In the genomic region with DNA sequence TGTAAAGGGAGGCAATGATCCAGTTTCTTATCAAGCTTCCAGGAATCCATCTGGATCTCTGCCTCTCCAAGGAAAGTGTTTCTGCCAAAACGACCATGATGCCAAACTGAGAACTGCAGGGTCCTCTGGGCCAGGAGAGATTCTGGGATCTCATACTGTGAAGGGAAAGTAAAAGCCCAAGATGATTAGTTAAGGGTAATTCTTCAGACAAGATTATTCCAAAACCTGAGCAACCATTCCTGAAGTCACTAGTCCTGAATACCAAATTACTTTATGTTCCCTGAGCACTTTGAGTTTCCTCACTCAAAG, we compare ENCODE assay signal across 4 cellular contexts. TPM values are rescaled to one million over a fixed set of nuclear protein-coding genes. Genes with fewer than 3 reads are reported as not detected.
"Had no signal": no experiment of that assay in that cellular context is flagged by ENCODE, and none has a peak within 500 bp of the region (broad histone marks: within the 10 kb centered on the region; RNA-seq: fewer than 3 reads in every experiment).

No MANE protein-coding gene starts in this region.

- H3K27ac Mint-ChIP-seq: activated naive CD4-positive, alpha-beta T cell treated with anti-CD3 and anti-CD28 coated beads, Interleukin-2, amount 50 U/mL, for 24 hours; activated T-cell treated with anti-CD3 and anti-CD28 coated beads, Interleukin-2, amount 50 U/mL, for 24 hours; naive thymus-derived CD4-positive, alpha-beta T cell had no signal

- H3K36me3 Mint-ChIP-seq: activated naive CD4-positive, alpha-beta T cell treated with anti-CD3 and anti-CD28 coated beads, Interleukin-2, amount 50 U/mL, for 24 hours; naive thymus-derived CD4-positive, alpha-beta T cell; stimulated activated memory B cell treated with anti-CD40 and anti-IgM and Interleukin-4, amounts not matched to agents 10 μg/mL and 1 μg/mL and 100 μg/mL, for 72 hours had no signal

- H3K4me3 Mint-ChIP-seq: activated naive CD4-positive, alpha-beta T cell treated with anti-CD3 and anti-CD28 coated beads, Interleukin-2, amount 50 U/mL, for 24 hours; activated T-cell treated with anti-CD3 and anti-CD28 coated beads, Interleukin-2, amount 50 U/mL, for 24 hours; naive thymus-derived CD4-positive, alpha-beta T cell; stimulated activated memory B cell treated with anti-CD40 and anti-IgM and Interleukin-4, amounts not matched to agents 10 μg/mL and 1 μg/mL and 100 μg/mL, for 72 hours had no signal

- H3K27me3 Mint-ChIP-seq: activated naive CD4-positive, alpha-beta T cell treated with anti-CD3 and anti-CD28 coated beads, Interleukin-2, amount 50 U/mL, for 24 hours; naive thymus-derived CD4-positive, alpha-beta T cell; stimulated activated memory B cell treated with anti-CD40 and anti-IgM and Interleukin-4, amounts not matched to agents 10 μg/mL and 1 μg/mL and 100 μg/mL, for 72 hours had no signal

- ATAC-seq: stimulated activated memory B cell treated with anti-CD40 and anti-IgM and Interleukin-4, amounts not matched to agents 10 μg/mL and 1 μg/mL and 100 μg/mL, for 72 hours had no signal

- H3K9me3 Mint-ChIP-seq: activated naive CD4-positive, alpha-beta T cell treated with anti-CD3 and anti-CD28 coated beads, Interleukin-2, amount 50 U/mL, for 24 hours; activated T-cell treated with anti-CD3 and anti-CD28 coated beads, Interleukin-2, amount 50 U/mL, for 24 hours; stimulated activated memory B cell treated with anti-CD40 and anti-IgM and Interleukin-4, amounts not matched to agents 10 μg/mL and 1 μg/mL and 100 μg/mL, for 72 hours had no signal

RNA-seq across cellular contexts. Expression of gene SRPX2, which starts 42.0 kb away (rescaled TPM):
- total RNA-seq: naive thymus-derived CD4-positive, alpha-beta T cell had no signal
